ENCODE assay signal across 8 cellular contexts in the genomic region with DNA sequence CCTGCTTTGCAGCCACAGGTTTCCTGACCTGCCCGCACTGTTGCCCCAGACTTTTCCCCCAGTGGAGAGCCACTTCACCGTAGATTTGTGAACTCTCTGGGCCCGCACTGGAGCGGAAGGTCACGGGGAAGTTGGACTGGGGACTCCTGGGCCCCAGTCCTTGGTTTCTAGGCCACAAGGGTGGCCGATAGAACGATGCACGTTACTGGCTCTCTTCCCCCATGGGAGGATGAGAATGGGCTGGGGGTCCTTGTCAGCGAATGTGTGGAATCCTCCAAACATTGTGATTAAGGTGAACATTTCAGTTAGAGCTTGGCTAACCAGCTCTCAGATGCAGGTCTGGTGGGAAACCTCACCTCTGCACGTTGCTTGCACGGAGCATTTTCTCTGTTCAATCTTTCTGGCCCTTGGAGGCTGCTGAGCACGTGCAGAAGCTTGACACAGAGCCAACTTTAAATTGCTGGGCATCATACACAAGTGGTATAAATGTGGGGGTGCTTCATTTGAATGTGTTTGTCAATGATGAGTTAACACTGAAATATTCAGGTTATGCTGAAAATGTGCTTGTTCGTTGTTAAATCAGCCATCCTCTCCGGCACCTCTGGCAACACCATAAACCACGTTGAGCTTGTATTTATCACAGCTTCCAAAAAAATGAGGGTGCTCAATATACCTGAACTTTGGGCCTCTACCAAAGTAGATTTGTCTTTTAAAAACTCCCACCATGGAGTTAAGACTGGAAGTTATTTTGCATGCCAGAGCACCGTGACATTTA. TPM values are rescaled to one million over a fixed set of nuclear protein-coding genes. Genes with fewer than 3 reads are reported as not detected.
DNase-seq lines count a peak whose midpoint lies in the region; ATAC-seq and TF ChIP-seq lines count a peak whose summit lies in the region.

No MANE protein-coding gene starts in this region.

- no peaks in the 10 kb centered on the region for H3K9me3 Mint-ChIP-seq in activated naive CD8-positive, alpha-beta T cell (ENCODE audit: low read depth)
- no peaks in the 10 kb centered on the region for H3K9me3 Mint-ChIP-seq in progenitor cell of endocrine pancreas (ENCODE audit: low read depth)

- peak overlapping the region; percentile 91 for H3K27ac ChIP-seq in cardiac muscle cell

- peaks cover 46% of the 10 kb centered on the region for H3K4me1 Mint-ChIP-seq in activated naive CD8-positive, alpha-beta T cell (ENCODE audit: low read depth)
- peaks cover 29% of the 10 kb centered on the region for H3K4me1 Mint-ChIP-seq in progenitor cell of endocrine pancreas (ENCODE audit: low read depth)

- H3K27ac Mint-ChIP-seq in activated naive CD8-positive, alpha-beta T cell, result peak overlapping the region; percentile 94
- H3K27ac Mint-ChIP-seq in progenitor cell of endocrine pancreas, result peak overlapping the region; percentile 93

- TF ChIP-seq CTCF in cardiac muscle cell (IDR thresholded peaks at IDR 0.05; ENCODE audit: low read depth, low read length), result no peak
- no peak for TF ChIP-seq CTCF in progenitor cell of endocrine pancreas (IDR thresholded peaks at IDR 0.05; ENCODE audit: unreplicated experiment)

- peaks cover 2% of the 10 kb centered on the region for H3K27me3 ChIP-seq in cardiac muscle cell

- no peaks in the 10 kb centered on the region for H3K9me3 ChIP-seq in cardiac muscle cell (ENCODE audit: low read depth)

- H3K27me3 Mint-ChIP-seq in activated naive CD8-positive, alpha-beta T cell, result no peaks in the 10 kb centered on the region
- H3K27me3 Mint-ChIP-seq in progenitor cell of endocrine pancreas, result no peaks in the 10 kb centered on the region

- peaks cover 30% of the 10 kb centered on the region for H3K4me1 ChIP-seq in cardiac muscle cell (ENCODE audit: low read depth)

- peak overlapping the region; percentile 43 for H3K4me3 ChIP-seq in cardiac muscle cell

- H3K36me3 ChIP-seq in cardiac muscle cell, result peaks cover 3% of the 10 kb centered on the region

- peak; percentile 32 for ATAC-seq in HG02885 (IDR thresholded peaks at IDR 0.05; ENCODE audit: poor library complexity, unreplicated experiment)

- peaks cover 5% of the 10 kb centered on the region for H3K36me3 Mint-ChIP-seq in activated naive CD8-positive, alpha-beta T cell
- H3K36me3 Mint-ChIP-seq in progenitor cell of endocrine pancreas (ENCODE audit: insufficient read depth), result peaks cover 11% of the 10 kb centered on the region

- peak overlapping the region; percentile 91 for H3K4me3 Mint-ChIP-seq in activated naive CD8-positive, alpha-beta T cell
- peak overlapping the region; percentile 81 for H3K4me3 Mint-ChIP-seq in progenitor cell of endocrine pancreas (ENCODE audit: low read depth)

- DNase-seq in 8988T (peak; percentile 42), GF-D8 (lab: John Stamatoyannopoulos, UW) (peak; percentile 50), NCI-H460 (ENCODE audit: extremely low read depth, low read depth) (peak; percentile 44), cardiac muscle cell (ENCODE audit: low read depth in 1 of 2, low spot score in 1 of 2) (peak; percentile 41 to 83), progenitor cell of endocrine pancreas (ENCODE audit: low spot score, unreplicated experiment) (no peak)
- no peak for DNase-seq in activated CD8-positive, alpha-beta memory T cell treated with anti-CD3 and anti-CD28 coated beads, Interleukin-2, amount 50 U/mL, for 4 hours

RNA-seq across cellular contexts. Expression of gene DIS3L, which starts 1.0 kb away (rescaled TPM):
- total RNA-seq in NCI-H460 (2014; rRNA removed; shearing (Covaris generic)), result 22.9 and 33.3 TPM in 2 replicates
- polyA plus RNA-seq in NCI-H460 (2014; cell fraction: nucleus; rRNA removed), result 24.4 and 25.7 TPM in 2 replicates
- total RNA-seq in cardiac muscle cell (27.2 and 37.6 TPM in 2 replicates), progenitor cell of endocrine pancreas (51.1 and 53.7 TPM in 2 replicates)
- polyA plus RNA-seq in cardiac muscle cell, result 30.2 and 39.6 TPM in 2 replicates

RNA-seq across cellular contexts. Expression of gene MEGF11, which starts 40.8 kb away (rescaled TPM):
- 0.40 and 0.89 TPM in 2 replicates for total RNA-seq in NCI-H460 (2014; rRNA removed; shearing (Covaris generic))
- 0.36 and 1.6 TPM in 2 replicates for polyA plus RNA-seq in NCI-H460 (2014; cell fraction: nucleus; rRNA removed)
- total RNA-seq in cardiac muscle cell (0.28 and 0.30 TPM in 2 replicates), progenitor cell of endocrine pancreas (0.60 and 1.2 TPM in 2 replicates)
- polyA plus RNA-seq in cardiac muscle cell, result 2.7 TPM in 1 of 2 replicates, not detected in the other

Comparison
In these comparisons a context has a peak if more than half of its experiments do, and no peak if none do; other contexts are left out.
1. DNase-seq: peak in 8988T (single experiment), GF-D8 (single experiment), NCI-H460 (single experiment) and cardiac muscle cell (2 of 2); none in progenitor cell of endocrine pancreas (single experiment) and activated CD8-positive, alpha-beta memory T cell treated with anti-CD3 and anti-CD28 coated beads, Interleukin-2, amount 50 U/mL, for 4 hours (single experiment).